13 cellular contexts compared by ENCODE assay signal in the genomic region with DNA sequence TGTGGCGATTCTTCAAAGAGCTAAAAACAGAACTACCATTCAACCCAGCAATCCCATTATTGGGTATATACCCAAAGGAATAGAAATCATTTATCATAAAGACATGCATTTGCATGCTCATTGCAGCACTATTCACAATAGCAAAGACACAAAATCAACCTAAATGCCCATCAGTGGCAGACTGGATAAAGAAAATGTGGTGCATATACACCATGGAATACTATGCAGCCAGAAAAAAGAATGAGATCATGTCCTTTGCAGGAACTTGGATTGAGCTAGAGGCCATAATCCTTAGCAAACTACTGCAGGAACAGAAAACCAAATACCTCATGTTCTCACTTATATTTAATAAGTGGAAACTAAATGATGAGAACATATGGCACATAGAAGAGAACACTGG. TPM values are rescaled to one million over a fixed set of nuclear protein-coding genes. Genes with fewer than 3 reads are reported as not detected.
"Had no signal": no experiment of that assay in that cellular context is flagged by ENCODE, and none has a peak within 500 bp of the region (broad histone marks: within the 10 kb centered on the region; RNA-seq: fewer than 3 reads in every experiment).

No MANE protein-coding gene starts in this region.

RNA-seq across cellular contexts. Expression of gene CPA2, which starts 20.2 kb away (rescaled TPM):
- total RNA-seq: activated B cell treated with CpG ODN at 0.5 μM for 24 hours; activated CD4-positive, alpha-beta memory T cell treated with anti-CD3 and anti-CD28 coated beads, Interleukin-2, amount 10 ng/mL, durations not matched to agents 7 days and 5 days; activated CD4-positive, alpha-beta T cell treated with anti-CD3 and anti-CD28 coated beads, Interleukin-2, amount 10 ng/mL, durations not matched to agents 7 days and 5 days; activated CD8-positive, alpha-beta memory T cell treated with anti-CD3 and anti-CD28 coated beads for 36 hours; activated CD8-positive, alpha-beta memory T cell treated with anti-CD3 and anti-CD28 coated beads, Interleukin-2, amount 10 ng/mL, durations not matched to agents 7 days and 5 days; activated CD8-positive, alpha-beta T cell treated with anti-CD3 and anti-CD28 coated beads for 36 hours; activated CD8-positive, alpha-beta T cell treated with anti-CD3 and anti-CD28 coated beads, Interleukin-2, amount 10 ng/mL, durations not matched to agents 7 days and 5 days; T-helper 1 cell treated with Interleukin-12 subunit alpha and Interleukin-12 subunit beta and Interleukin-4 antibody, amounts not matched to agents 30 ng/mL and 1 ng/mL, for 36 hours; T-helper 17 cell; T-helper 2 cell treated with Interferon-gamma antibody and Interleukin-4, amounts not matched to agents 100 ng/mL and 5 ng/mL, for 36 hours had no signal

RNA-seq across cellular contexts. Expression of gene SSMEM1, which starts 38.8 kb away (rescaled TPM):
- total RNA-seq: activated B cell treated with CpG ODN at 0.5 μM for 24 hours; activated CD4-positive, alpha-beta memory T cell treated with anti-CD3 and anti-CD28 coated beads for 36 hours; activated CD4-positive, alpha-beta memory T cell treated with anti-CD3 and anti-CD28 coated beads, Interleukin-2, amount 10 ng/mL, durations not matched to agents 7 days and 5 days; activated CD4-positive, alpha-beta T cell treated with anti-CD3 and anti-CD28 coated beads for 36 hours; activated CD4-positive, alpha-beta T cell treated with anti-CD3 and anti-CD28 coated beads, Interleukin-2, amount 10 ng/mL, durations not matched to agents 24 days and 14 days; activated CD4-positive, alpha-beta T cell treated with anti-CD3 and anti-CD28 coated beads, Interleukin-2, amount 10 ng/mL, durations not matched to agents 7 days and 5 days; activated CD8-positive, alpha-beta memory T cell treated with anti-CD3 and anti-CD28 coated beads for 36 hours; activated CD8-positive, alpha-beta memory T cell treated with anti-CD3 and anti-CD28 coated beads, Interleukin-2, amount 10 ng/mL, durations not matched to agents 7 days and 5 days; activated CD8-positive, alpha-beta T cell treated with anti-CD3 and anti-CD28 coated beads for 36 hours; activated CD8-positive, alpha-beta T cell treated with anti-CD3 and anti-CD28 coated beads, Interleukin-2, amount 10 ng/mL, durations not matched to agents 7 days and 5 days; T-helper 1 cell treated with Interleukin-12 subunit alpha and Interleukin-12 subunit beta and Interleukin-4 antibody, amounts not matched to agents 30 ng/mL and 1 ng/mL, for 36 hours; T-helper 17 cell; T-helper 2 cell treated with Interferon-gamma antibody and Interleukin-4, amounts not matched to agents 100 ng/mL and 5 ng/mL, for 36 hours had no signal

RNA-seq across cellular contexts. Expression of gene CPA4, which starts 46.5 kb away (rescaled TPM):
- total RNA-seq: activated B cell treated with CpG ODN at 0.5 μM for 24 hours; activated CD4-positive, alpha-beta memory T cell treated with anti-CD3 and anti-CD28 coated beads, Interleukin-2, amount 10 ng/mL, durations not matched to agents 7 days and 5 days; activated CD4-positive, alpha-beta T cell treated with anti-CD3 and anti-CD28 coated beads for 36 hours; activated CD4-positive, alpha-beta T cell treated with anti-CD3 and anti-CD28 coated beads, Interleukin-2, amount 10 ng/mL, durations not matched to agents 24 days and 14 days; activated CD4-positive, alpha-beta T cell treated with anti-CD3 and anti-CD28 coated beads, Interleukin-2, amount 10 ng/mL, durations not matched to agents 7 days and 5 days; activated CD8-positive, alpha-beta memory T cell treated with anti-CD3 and anti-CD28 coated beads for 36 hours; activated CD8-positive, alpha-beta memory T cell treated with anti-CD3 and anti-CD28 coated beads, Interleukin-2, amount 10 ng/mL, durations not matched to agents 7 days and 5 days; activated CD8-positive, alpha-beta T cell treated with anti-CD3 and anti-CD28 coated beads for 36 hours; activated CD8-positive, alpha-beta T cell treated with anti-CD3 and anti-CD28 coated beads, Interleukin-2, amount 10 ng/mL, durations not matched to agents 7 days and 5 days; T-helper 1 cell treated with Interleukin-12 subunit alpha and Interleukin-12 subunit beta and Interleukin-4 antibody, amounts not matched to agents 30 ng/mL and 1 ng/mL, for 36 hours; T-helper 17 cell; T-helper 2 cell treated with Interferon-gamma antibody and Interleukin-4, amounts not matched to agents 100 ng/mL and 5 ng/mL, for 36 hours had no signal
